ENCODE assay signal across 25 cellular contexts in genomic region chr14:54760866-54761265, GRCh38.
"Had no signal": no experiment of that assay in that cellular context is flagged by ENCODE, and none has a peak within 500 bp of the region (broad histone marks: within the 10 kb centered on the region; RNA-seq: fewer than 3 reads in every experiment).

No MANE protein-coding gene starts in this region.

- FAIRE-seq: islet of Langerhans had no signal

- H3K36me3 ChIP-seq: colonic mucosa had no signal

- H3K4me1 Mint-ChIP-seq: endodermal cell, natural killer cell, neural crest cell had no signal

- H3K4me3 ChIP-seq: colonic mucosa, heart right ventricle, left lung, lower lobe of right lung, smooth muscle cell, suprapubic skin had no signal

- H3K9me3 Mint-ChIP-seq: dendritic cell treated with granulocyte-macrophage colony-stimulating factor and Interleukin-4, amounts not matched to agents 40 ng/mL and 50 ng/mL, for 4 days; endodermal cell; memory B cell; natural killer cell; neural crest cell; stimulated activated naive CD8-positive, alpha-beta T cell treated with anti-CD3 and anti-CD28 coated beads, Interleukin-15, amount 100 ng/mL, for 72 hours; type B pancreatic cell had no signal

- H3K36me3 Mint-ChIP-seq: natural killer cell had no signal

- H3K9me3 ChIP-seq: colonic mucosa, heart right ventricle, left lung, lower lobe of right lung, suprapubic skin had no signal

- DNase-seq: colonic mucosa; effector CD8-positive, alpha-beta T cell; endodermal cell; foreskin melanocyte; glutamatergic neuron; heart right ventricle; hippocampal formation; left cardiac atrium; left lung; lower lobe of right lung; natural killer cell; stimulated activated CD4-positive, alpha-beta T cell treated with anti-CD3 and anti-CD28 coated beads, Interleukin-12 subunit alpha, Interleukin-12 subunit beta, amount 100 ng/mL, for 4 hours; stimulated activated CD4-positive, alpha-beta T cell treated with anti-CD3 and anti-CD28 coated beads, Interleukin-1b, Interleukin-23, amount 100 ng/mL, for 48 hours; stimulated activated CD4-positive, alpha-beta T cell treated with anti-CD3 and anti-CD28 coated beads, Interleukin-4, amount 100 ng/mL, for 1 hour; stimulated activated CD8-positive, alpha-beta memory T cell treated with anti-CD3 and anti-CD28 coated beads, Interleukin-4, amount 100 ng/mL, for 48 hours; stimulated activated naive CD4-positive, alpha-beta T cell; stimulated activated naive CD8-positive, alpha-beta T cell treated with anti-CD3 and anti-CD28 coated beads, Interleukin-15, amount 100 ng/mL, for 72 hours had no signal

- H3K4me3 Mint-ChIP-seq: dendritic cell treated with granulocyte-macrophage colony-stimulating factor and Interleukin-4, amounts not matched to agents 40 ng/mL and 50 ng/mL, for 4 days; endodermal cell; memory B cell; natural killer cell; neural crest cell; stimulated activated naive CD8-positive, alpha-beta T cell treated with anti-CD3 and anti-CD28 coated beads, Interleukin-15, amount 100 ng/mL, for 72 hours; type B pancreatic cell had no signal

- H3K27ac Mint-ChIP-seq: dendritic cell treated with granulocyte-macrophage colony-stimulating factor and Interleukin-4, amounts not matched to agents 40 ng/mL and 50 ng/mL, for 4 days; endodermal cell; natural killer cell; progenitor cell of endocrine pancreas; stimulated activated naive CD8-positive, alpha-beta T cell treated with anti-CD3 and anti-CD28 coated beads, Interleukin-15, amount 100 ng/mL, for 72 hours; type B pancreatic cell had no signal

- H3K27me3 ChIP-seq: colonic mucosa, heart right ventricle, left lung, suprapubic skin had no signal

- H3K27me3 Mint-ChIP-seq: memory B cell, progenitor cell of endocrine pancreas, type B pancreatic cell had no signal
